In the genomic region with DNA sequence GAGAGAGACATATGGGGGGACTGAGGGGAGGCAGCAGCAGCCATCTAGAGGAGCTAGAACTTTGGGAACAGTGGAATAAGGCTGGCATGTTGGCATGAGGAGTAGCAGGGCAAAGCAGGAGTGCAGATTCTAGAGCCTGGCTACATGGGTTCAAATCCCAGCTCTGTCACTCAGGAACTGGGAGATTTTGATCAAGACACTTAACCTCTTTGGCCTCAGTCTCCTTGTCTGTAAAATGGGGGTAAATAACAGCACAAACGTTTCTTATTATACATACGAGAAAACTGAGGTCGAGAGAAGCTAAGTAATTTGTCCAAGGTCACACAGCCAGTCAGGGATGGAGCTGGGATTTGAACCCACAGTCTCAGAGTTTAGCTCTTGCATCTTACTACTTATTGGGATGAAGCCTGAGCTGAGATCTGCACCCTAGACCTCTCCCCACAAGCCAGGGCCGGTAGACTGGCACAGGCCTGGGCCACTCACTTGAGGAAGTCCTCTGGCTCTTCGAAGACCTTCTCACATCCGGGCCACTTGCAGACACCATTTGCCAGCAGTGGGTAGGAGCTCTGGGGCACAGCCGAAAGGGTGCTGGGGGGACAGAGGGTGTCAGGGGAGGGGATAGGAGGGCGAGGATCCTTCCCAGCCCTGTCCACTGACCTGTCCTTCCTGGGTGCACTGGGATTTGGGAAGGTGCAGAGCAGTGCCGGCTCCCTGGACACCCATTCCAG, we compare ENCODE assay signal across 26 cellular contexts. TPM values are rescaled to one million over a fixed set of nuclear protein-coding genes. Genes with fewer than 3 reads are reported as not detected.
DNase-seq lines count a peak whose midpoint lies in the region; ATAC-seq and TF ChIP-seq lines count a peak whose summit lies in the region.
"Had no signal": no experiment of that assay in that cellular context is flagged by ENCODE, and none has a peak within 500 bp of the region (broad histone marks: within the 10 kb centered on the region; RNA-seq: fewer than 3 reads in every experiment).

No MANE protein-coding gene starts in this region.

- CTCF ChIA-PET in activated CD8-positive, alpha-beta T cell treated with anti-CD3 and anti-CD28 coated beads, Interleukin-2, amount 10 ng/mL, durations not matched to agents 7 days and 5 days (lab: Charles Lee), result interaction anchor here (1.1 kb wide), 1 partner anchor 63 kb away, joined by 3 read pairs; no protein-coding TSS in a partner anchor
- CTCF ChIA-PET in activated CD8-positive, alpha-beta T cell treated with anti-CD3 and anti-CD28 coated beads for 36 hours (lab: Charles Lee), result no interaction called here
- CTCF ChIA-PET in CD4-positive, alpha-beta memory T cell (lab: Charles Lee; ENCODE audit: partially characterized antibody), result interaction anchor here (0.9 to 1.3 kb wide), 2 partner anchors 63 to 212 kb away, joined by 3 read pairs; no protein-coding TSS in a partner anchor

- no peak overlapping the region for H3K4me3 Mint-ChIP-seq in activated CD8-positive, alpha-beta T cell treated with anti-CD3 and anti-CD28 coated beads, Interleukin-2, amount 10 ng/mL, durations not matched to agents 7 days and 5 days
- no peak overlapping the region for H3K4me3 Mint-ChIP-seq in activated CD8-positive, alpha-beta T cell treated with anti-CD3 and anti-CD28 coated beads for 36 hours
- no peak overlapping the region for H3K4me3 Mint-ChIP-seq in CD4-positive, alpha-beta memory T cell
- no peak overlapping the region for H3K4me3 Mint-ChIP-seq in activated naive CD8-positive, alpha-beta T cell treated with anti-CD3 and anti-CD28 coated beads, Interleukin-2, amount 10 ng/mL, durations not matched to agents 7 days and 5 days

- H3K36me3 ChIP-seq in CD4-positive, alpha-beta memory T cell (ENCODE audit: insufficient read depth, low read length), result no peaks in the 10 kb centered on the region
- H3K36me3 ChIP-seq in osteoblast (ENCODE audit: insufficient read depth, low read length), result no peaks in the 10 kb centered on the region
- H3K36me3 ChIP-seq: BLaER1, HAP-1, Peyer's patch had no signal

- TF ChIP-seq CTCF in activated CD8-positive, alpha-beta T cell treated with anti-CD3 and anti-CD28 coated beads for 36 hours (IDR thresholded peaks at IDR 0.05), result no peak
- no peak for TF ChIP-seq CTCF in osteoblast (IDR thresholded peaks at IDR 0.05; ENCODE audit: extremely low read depth, low read depth, low read length)

- H3K27me3 Mint-ChIP-seq in activated CD8-positive, alpha-beta T cell treated with anti-CD3 and anti-CD28 coated beads, Interleukin-2, amount 10 ng/mL, durations not matched to agents 7 days and 5 days (ENCODE audit: low read depth), result no peaks in the 10 kb centered on the region
- H3K27me3 Mint-ChIP-seq in activated CD8-positive, alpha-beta T cell treated with anti-CD3 and anti-CD28 coated beads for 36 hours, result no peaks in the 10 kb centered on the region
- H3K27me3 Mint-ChIP-seq in CD4-positive, alpha-beta memory T cell, result no peaks in the 10 kb centered on the region
- H3K27me3 Mint-ChIP-seq in activated naive CD8-positive, alpha-beta T cell treated with anti-CD3 and anti-CD28 coated beads, Interleukin-2, amount 10 ng/mL, durations not matched to agents 7 days and 5 days, result no peaks in the 10 kb centered on the region

- H4K20me1 ChIP-seq in osteoblast (ENCODE audit: insufficient read depth, low read length), result no peaks in the 10 kb centered on the region
- H4K20me1 ChIP-seq: BLaER1 had no signal

- H3K9me3 Mint-ChIP-seq in activated CD8-positive, alpha-beta T cell treated with anti-CD3 and anti-CD28 coated beads, Interleukin-2, amount 10 ng/mL, durations not matched to agents 7 days and 5 days (ENCODE audit: insufficient read depth), result no peaks in the 10 kb centered on the region
- H3K9me3 Mint-ChIP-seq in activated CD8-positive, alpha-beta T cell treated with anti-CD3 and anti-CD28 coated beads for 36 hours, result no peaks in the 10 kb centered on the region
- H3K9me3 Mint-ChIP-seq in CD4-positive, alpha-beta memory T cell, result peaks cover 0 to 2% (median 0%) of the 10 kb centered on the region in 8 donors
- H3K9me3 Mint-ChIP-seq in activated naive CD8-positive, alpha-beta T cell treated with anti-CD3 and anti-CD28 coated beads, Interleukin-2, amount 10 ng/mL, durations not matched to agents 7 days and 5 days, result no peaks in the 10 kb centered on the region
- H3K9me3 Mint-ChIP-seq: CD8-positive, alpha-beta memory T cell had no signal

- H3K27ac Mint-ChIP-seq in activated CD8-positive, alpha-beta T cell treated with anti-CD3 and anti-CD28 coated beads, Interleukin-2, amount 10 ng/mL, durations not matched to agents 7 days and 5 days, result peak overlapping the region; percentile 25
- no peak overlapping the region for H3K27ac Mint-ChIP-seq in activated CD8-positive, alpha-beta T cell treated with anti-CD3 and anti-CD28 coated beads for 36 hours
- H3K27ac Mint-ChIP-seq in CD4-positive, alpha-beta memory T cell, result peak overlapping the region in 5 of 7 donors; percentile 6 to 76 (median 53)
- peak overlapping the region; percentile 70 for H3K27ac Mint-ChIP-seq in activated naive CD8-positive, alpha-beta T cell treated with anti-CD3 and anti-CD28 coated beads, Interleukin-2, amount 10 ng/mL, durations not matched to agents 7 days and 5 days

- H3K4me1 Mint-ChIP-seq in activated CD8-positive, alpha-beta T cell treated with anti-CD3 and anti-CD28 coated beads, Interleukin-2, amount 10 ng/mL, durations not matched to agents 7 days and 5 days (ENCODE audit: low read depth), result peaks cover 24% of the 10 kb centered on the region
- H3K4me1 Mint-ChIP-seq in activated CD8-positive, alpha-beta T cell treated with anti-CD3 and anti-CD28 coated beads for 36 hours (ENCODE audit: low read depth), result peaks cover 31% of the 10 kb centered on the region
- H3K4me1 Mint-ChIP-seq in CD4-positive, alpha-beta memory T cell, result peaks cover 17 to 30% (median 27%) of the 10 kb centered on the region in 4 donors
- H3K4me1 Mint-ChIP-seq in activated naive CD8-positive, alpha-beta T cell treated with anti-CD3 and anti-CD28 coated beads, Interleukin-2, amount 10 ng/mL, durations not matched to agents 7 days and 5 days, result peaks cover 20% of the 10 kb centered on the region

- H3K27me3 ChIP-seq in CD4-positive, alpha-beta memory T cell (ENCODE audit: insufficient read depth, low read length), result no peaks in the 10 kb centered on the region
- H3K27me3 ChIP-seq in osteoblast (ENCODE audit: insufficient read depth, low read length), result no peaks in the 10 kb centered on the region
- H3K27me3 ChIP-seq: Peyer's patch had no signal

- no peak overlapping the region for H3K4me2 ChIP-seq in osteoblast (ENCODE audit: insufficient read depth, low read length)
- H3K4me2 ChIP-seq: BLaER1 had no signal

- H3K4me3 ChIP-seq in CD4-positive, alpha-beta memory T cell (ENCODE audit: low read length in 2 of 2), result no peak overlapping the region
- no peak overlapping the region for H3K4me3 ChIP-seq in osteoblast (ENCODE audit: insufficient read depth, low read length)
- H3K4me3 ChIP-seq: BLaER1, GM23248, HAP-1, Peyer's patch had no signal

- H3K36me3 Mint-ChIP-seq in activated CD8-positive, alpha-beta T cell treated with anti-CD3 and anti-CD28 coated beads, Interleukin-2, amount 10 ng/mL, durations not matched to agents 7 days and 5 days (ENCODE audit: low read depth), result peaks cover 9% of the 10 kb centered on the region
- peaks cover 14% of the 10 kb centered on the region for H3K36me3 Mint-ChIP-seq in activated CD8-positive, alpha-beta T cell treated with anti-CD3 and anti-CD28 coated beads for 36 hours (ENCODE audit: low read depth)
- no peaks in the 10 kb centered on the region for H3K36me3 Mint-ChIP-seq in CD4-positive, alpha-beta memory T cell
- H3K36me3 Mint-ChIP-seq in activated naive CD8-positive, alpha-beta T cell treated with anti-CD3 and anti-CD28 coated beads, Interleukin-2, amount 10 ng/mL, durations not matched to agents 7 days and 5 days, result peaks cover 17% of the 10 kb centered on the region

- ATAC-seq in activated CD8-positive, alpha-beta T cell treated with anti-CD3 and anti-CD28 coated beads, Interleukin-2, amount 10 ng/mL, durations not matched to agents 7 days and 5 days, result no peak
- no peak for ATAC-seq in activated CD8-positive, alpha-beta T cell treated with anti-CD3 and anti-CD28 coated beads for 36 hours
- no peak for ATAC-seq in activated naive CD8-positive, alpha-beta T cell treated with anti-CD3 and anti-CD28 coated beads, Interleukin-2, amount 10 ng/mL, durations not matched to agents 7 days and 5 days (ENCODE audit: low read depth)
- no peak for ATAC-seq in GM19467 (IDR thresholded peaks at IDR 0.05; ENCODE audit: unreplicated experiment)
- ATAC-seq: SK-N-SH treated with all-trans-retinoic acid at 6 μM for 48 hours had no signal

- H3K9me3 ChIP-seq in CD4-positive, alpha-beta memory T cell (ENCODE audit: control insufficient read depth in 1 of 2, low read length in 2 of 2), result no peaks in the 10 kb centered on the region
- H3K9me3 ChIP-seq in osteoblast (ENCODE audit: low read depth, low read length), result no peaks in the 10 kb centered on the region
- H3K9me3 ChIP-seq: BLaER1, HAP-1, Peyer's patch had no signal

- POLR2A ChIA-PET in activated CD8-positive, alpha-beta T cell treated with anti-CD3 and anti-CD28 coated beads, Interleukin-2, amount 10 ng/mL, durations not matched to agents 7 days and 5 days (lab: Charles Lee), result interaction anchor here (1.9 kb wide), 1 partner anchor 12 kb away, joined by 7 read pairs; no protein-coding TSS in a partner anchor
- POLR2A ChIA-PET in activated CD8-positive, alpha-beta T cell treated with anti-CD3 and anti-CD28 coated beads for 36 hours (lab: Charles Lee), result interaction anchor here (0.6 to 1.2 kb wide), 5 partner anchors 8 to 55 kb away, joined by 3 to 7 read pairs (median 4); a partner anchor contains a TSS
- POLR2A ChIA-PET in CD4-positive, alpha-beta memory T cell (lab: Charles Lee; ENCODE audit: partially characterized antibody), result interaction anchor here (0.6 to 4.3 kb wide), 8 partner anchors 8 to 205 kb away, joined by 3 to 36 read pairs (median 4); a partner anchor contains a TSS
- POLR2A ChIA-PET in activated naive CD8-positive, alpha-beta T cell treated with anti-CD3 and anti-CD28 coated beads, Interleukin-2, amount 10 ng/mL, durations not matched to agents 7 days and 5 days (lab: Charles Lee), result interaction anchor here (0.7 to 3.1 kb wide), 2 partner anchors 12 to 17 kb away, joined by 3 to 14 read pairs; a partner anchor contains a TSS

- H2AFZ ChIP-seq in osteoblast (ENCODE audit: low read length), result no peak overlapping the region
- H2AFZ ChIP-seq: GM23248 had no signal

- DNase-seq in activated CD8-positive, alpha-beta T cell treated with anti-CD3 and anti-CD28 coated beads, Interleukin-2, amount 10 ng/mL, durations not matched to agents 7 days and 5 days, result no peak
- DNase-seq in activated CD8-positive, alpha-beta T cell treated with anti-CD3 and anti-CD28 coated beads for 36 hours, result no peak
- DNase-seq in CD4-positive, alpha-beta memory T cell, result no peak
- no peak for DNase-seq in activated naive CD8-positive, alpha-beta T cell treated with anti-CD3 and anti-CD28 coated beads, Interleukin-2, amount 10 ng/mL, durations not matched to agents 7 days and 5 days
- DNase-seq in osteoblast (ENCODE audit: insufficient read length, low spot score, missing footprints), result peak; percentile 56
- no peak for DNase-seq in NCI-H2029 (lab: John Stamatoyannopoulos, UW)
- DNase-seq in superior temporal gyrus (ENCODE audit: extremely low spot score), result no peak
- DNase-seq: ACHN; CD8-positive, alpha-beta memory T cell; DMS79; GM23248; IMR-90; Karpas-422; MV-4-11; NCI-H1105 treated with DMSO at 0.1 percent for 48 hours; NCI-H2081 treated with DMSO at 0.1 percent for 48 hours; NCI-H2171 treated with DMSO at 0.1 percent for 48 hours; NCI-H526; Peyer's patch had no signal

- peaks cover 43% of the 10 kb centered on the region for H3K4me1 ChIP-seq in CD4-positive, alpha-beta memory T cell (ENCODE audit: insufficient read depth, low read length)
- H3K4me1 ChIP-seq in osteoblast (ENCODE audit: insufficient read depth, low read length), result no peaks in the 10 kb centered on the region
- H3K4me1 ChIP-seq: HAP-1 had no signal

- H3K27ac ChIP-seq in CD4-positive, alpha-beta memory T cell (ENCODE audit: low read depth, low read length), result no peak overlapping the region
- H3K27ac ChIP-seq in osteoblast (ENCODE audit: low read depth, low read length), result no peak overlapping the region
- H3K27ac ChIP-seq: 22Rv1, BLaER1, GM23248 had no signal

- intact Hi-C loops in activated CD8-positive, alpha-beta T cell treated with anti-CD3 and anti-CD28 coated beads for 36 hours (cut with micrococcal nuclease), result no loop called here
- intact Hi-C loops in CD4-positive, alpha-beta memory T cell (cut with micrococcal nuclease), result no loop called here

- no peaks in the 10 kb centered on the region for H3K79me2 ChIP-seq in osteoblast (ENCODE audit: insufficient read depth, low read length)

RNA-seq across cellular contexts. Expression of a gene that starts 8.1 kb away (rescaled TPM):
- total RNA-seq in activated CD8-positive, alpha-beta T cell treated with anti-CD3 and anti-CD28 coated beads, Interleukin-2, amount 10 ng/mL, durations not matched to agents 7 days and 5 days, result 10 to 100 TPM; 14.6 to 15.4 TPM
- 10 to 100 TPM; 22.3 to 23.5 TPM for total RNA-seq in activated CD8-positive, alpha-beta T cell treated with anti-CD3 and anti-CD28 coated beads for 36 hours
- 1 to 10 TPM; 3.5 to 4.3 TPM for total RNA-seq in CD4-positive, alpha-beta memory T cell
- 1 to 10 TPM in 1 of 2 donors, under 1 TPM in 1; 1.00 to 2.2 TPM for polyA plus RNA-seq in CD4-positive, alpha-beta memory T cell
- 10 to 100 TPM; 23.3 to 23.6 TPM for total RNA-seq in activated naive CD8-positive, alpha-beta T cell treated with anti-CD3 and anti-CD28 coated beads, Interleukin-2, amount 10 ng/mL, durations not matched to agents 7 days and 5 days
- total RNA-seq in osteoblast, result not detected in 2 replicates
- total RNA-seq: GM23248, IMR-90 had no signal

RNA-seq across cellular contexts. Expression of a gene that starts 13.2 kb away (rescaled TPM):
- 1 to 10 TPM; 8.0 to 8.5 TPM for total RNA-seq in activated CD8-positive, alpha-beta T cell treated with anti-CD3 and anti-CD28 coated beads, Interleukin-2, amount 10 ng/mL, durations not matched to agents 7 days and 5 days
- total RNA-seq in activated CD8-positive, alpha-beta T cell treated with anti-CD3 and anti-CD28 coated beads for 36 hours, result 1 to 10 TPM; 4.8 to 5.4 TPM
- total RNA-seq in CD4-positive, alpha-beta memory T cell, result 10 to 100 TPM; 17.4 to 17.7 TPM
- polyA plus RNA-seq in CD4-positive, alpha-beta memory T cell, result 10 to 100 TPM in 1 of 2 donors, 1 to 10 TPM in 1; 4.8 to 10.7 TPM
- 10 to 100 TPM; 12.7 to 13.2 TPM for total RNA-seq in activated naive CD8-positive, alpha-beta T cell treated with anti-CD3 and anti-CD28 coated beads, Interleukin-2, amount 10 ng/mL, durations not matched to agents 7 days and 5 days
- 3.2 and 4.0 TPM in 2 replicates for total RNA-seq in osteoblast

RNA-seq across cellular contexts. Expression of a gene that starts 21.2 kb away (rescaled TPM):
- 10 to 100 TPM; 27.3 to 32.2 TPM for total RNA-seq in activated CD8-positive, alpha-beta T cell treated with anti-CD3 and anti-CD28 coated beads, Interleukin-2, amount 10 ng/mL, durations not matched to agents 7 days and 5 days
- 10 to 100 TPM; 27.4 to 29.9 TPM for total RNA-seq in activated CD8-positive, alpha-beta T cell treated with anti-CD3 and anti-CD28 coated beads for 36 hours
- 10 to 100 TPM; 27.1 to 27.7 TPM for total RNA-seq in CD4-positive, alpha-beta memory T cell
- 10 to 100 TPM; 22.6 to 33.1 TPM for polyA plus RNA-seq in CD4-positive, alpha-beta memory T cell
- total RNA-seq in activated naive CD8-positive, alpha-beta T cell treated with anti-CD3 and anti-CD28 coated beads, Interleukin-2, amount 10 ng/mL, durations not matched to agents 7 days and 5 days, result 10 to 100 TPM; 27.8 to 29.6 TPM
- 13.3 and 15.6 TPM in 2 replicates for total RNA-seq in osteoblast

RNA-seq across cellular contexts. Expression of a gene that starts 23.3 kb away (rescaled TPM):
- total RNA-seq in activated CD8-positive, alpha-beta T cell treated with anti-CD3 and anti-CD28 coated beads, Interleukin-2, amount 10 ng/mL, durations not matched to agents 7 days and 5 days, result under 1 TPM; 0.11 to 0.18 TPM
- total RNA-seq in activated CD8-positive, alpha-beta T cell treated with anti-CD3 and anti-CD28 coated beads for 36 hours, result 1 to 10 TPM in 1 of 2 experiments, under 1 TPM in 1; 0.90 to 1.1 TPM
- 1 to 10 TPM; 1.2 to 1.3 TPM for total RNA-seq in CD4-positive, alpha-beta memory T cell
- under 1 TPM in 1 of 2 donors, not detected in 1; 0.03 TPM for polyA plus RNA-seq in CD4-positive, alpha-beta memory T cell
- total RNA-seq in activated naive CD8-positive, alpha-beta T cell treated with anti-CD3 and anti-CD28 coated beads, Interleukin-2, amount 10 ng/mL, durations not matched to agents 7 days and 5 days, result 1 to 10 TPM; 1.7 to 2.2 TPM
- total RNA-seq in osteoblast, result not detected in 2 replicates
- total RNA-seq: GM23248, IMR-90, M059J, OCI-LY7 had no signal
- polyA plus RNA-seq: CD8-positive, alpha-beta memory T cell; GM23248; IMR-90 had no signal

RNA-seq across cellular contexts. Expression of a gene that starts 47.0 kb away (rescaled TPM):
- not detected for total RNA-seq in activated CD8-positive, alpha-beta T cell treated with anti-CD3 and anti-CD28 coated beads, Interleukin-2, amount 10 ng/mL, durations not matched to agents 7 days and 5 days
- total RNA-seq in activated CD8-positive, alpha-beta T cell treated with anti-CD3 and anti-CD28 coated beads for 36 hours, result not detected
- total RNA-seq in CD4-positive, alpha-beta memory T cell, result not detected
- polyA plus RNA-seq in CD4-positive, alpha-beta memory T cell, result not detected
- not detected for total RNA-seq in activated naive CD8-positive, alpha-beta T cell treated with anti-CD3 and anti-CD28 coated beads, Interleukin-2, amount 10 ng/mL, durations not matched to agents 7 days and 5 days
- not detected in 2 replicates for total RNA-seq in osteoblast
- total RNA-seq: CD8-positive, alpha-beta memory T cell; GM23248; IMR-90; M059J; OCI-LY7; Peyer's patch had no signal
- polyA plus RNA-seq: CD8-positive, alpha-beta memory T cell; GM23248; IMR-90 had no signal
